1 cellular context compared by ENCODE assay signal in the genomic region with DNA sequence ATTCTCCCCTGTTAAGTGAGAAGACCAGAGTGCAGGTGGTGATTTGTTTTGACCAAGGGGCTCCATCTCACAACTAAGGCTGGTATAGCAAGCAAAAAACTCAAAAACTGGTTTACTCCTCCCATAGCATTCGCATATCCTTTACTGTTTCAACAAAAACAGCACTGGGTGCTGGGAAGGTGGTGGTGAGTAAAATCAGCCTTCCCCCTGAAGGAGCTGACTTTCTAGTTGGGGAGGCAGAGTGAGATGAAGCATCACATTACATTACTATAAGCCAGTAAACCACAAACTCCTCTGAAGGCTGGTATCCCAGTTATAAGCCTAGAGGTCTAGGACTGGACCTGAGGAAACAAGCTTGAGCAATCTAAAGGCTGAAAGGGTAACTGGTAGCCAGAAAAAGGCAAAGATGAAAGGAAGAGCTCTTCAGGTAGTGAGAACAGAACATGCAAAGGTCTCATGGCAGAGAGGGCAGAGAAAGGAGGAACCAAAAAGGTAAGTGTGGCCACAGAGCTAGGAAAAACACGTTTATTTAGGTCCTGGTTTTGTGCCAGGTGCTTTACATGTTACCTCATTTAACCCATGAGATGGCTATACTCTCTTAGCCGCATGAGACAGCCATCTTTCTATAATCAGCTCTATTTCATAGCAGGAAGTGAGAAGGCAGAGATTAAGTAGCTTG.
TF ChIP-seq lines count a peak whose summit lies in the region.

No MANE protein-coding gene starts in this region.

TF ChIP-seq in K562, 482 proteins besides CTCF, POLR2A, EP300 and RAD21 (continued from another document):
- TF ChIP-seq HNRNPH1 (optimal IDR thresholded peaks at IDR 0.05; ENCODE audit: low read depth, low read length) = no peak
